In the genomic region with DNA sequence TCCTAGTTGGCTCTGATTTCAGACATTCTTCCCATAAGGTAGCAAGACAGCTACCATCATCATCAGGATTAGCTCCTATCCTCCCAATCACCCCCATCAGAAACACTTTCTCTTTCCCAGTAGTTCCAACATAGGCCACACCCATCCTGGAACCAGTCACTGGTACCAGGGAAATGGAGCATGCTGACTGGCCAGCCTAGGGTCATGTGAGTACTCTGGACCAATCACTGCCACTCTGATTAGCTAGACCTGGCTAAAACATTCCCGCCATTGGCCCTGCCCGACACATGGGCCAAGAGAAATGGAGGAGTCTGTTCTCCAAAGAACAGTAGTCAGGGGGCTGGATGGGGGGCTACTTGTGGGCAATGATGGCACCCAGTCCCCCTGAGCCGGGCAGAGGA, we compare ENCODE assay signal across 18 cellular contexts. TPM values are rescaled to one million over a fixed set of nuclear protein-coding genes. Genes with fewer than 3 reads are reported as not detected.
DNase-seq lines count a peak whose midpoint lies in the region; ATAC-seq and TF ChIP-seq lines count a peak whose summit lies in the region.
"Had no signal": no experiment of that assay in that cellular context is flagged by ENCODE, and none has a peak within 500 bp of the region (broad histone marks: within the 10 kb centered on the region; RNA-seq: fewer than 3 reads in every experiment).

No MANE protein-coding gene starts in this region.

- H3K27ac Mint-ChIP-seq in activated CD4-positive, alpha-beta T cell treated with anti-CD3 and anti-CD28 coated beads for 36 hours = peak overlapping the region; percentile 40
- peak overlapping the region; percentile 98 for H3K27ac Mint-ChIP-seq in stimulated activated effector memory CD8-positive, alpha-beta T cell treated with anti-CD3 and anti-CD28 coated beads, Interleukin-12 subunit alpha, Interleukin-12 subunit beta, amount 100 ng/mL, for 72 hours
- H3K27ac Mint-ChIP-seq: activated CD4-positive, alpha-beta memory T cell treated with anti-CD3 and anti-CD28 coated beads, Interleukin-2, amount 10 ng/mL, durations not matched to agents 7 days and 5 days; T-helper 2 cell treated with Interferon-gamma antibody and Interleukin-4, amounts not matched to agents 5 μg/mL and 100 μg/mL, for 36 hours had no signal

- ATAC-seq in activated CD4-positive, alpha-beta T cell treated with anti-CD3 and anti-CD28 coated beads for 36 hours = no peak
- ATAC-seq in stimulated activated effector memory CD8-positive, alpha-beta T cell treated with anti-CD3 and anti-CD28 coated beads, Interleukin-12 subunit alpha, Interleukin-12 subunit beta, amount 100 ng/mL, for 72 hours = no peak
- ATAC-seq in GM21786 (IDR thresholded peaks at IDR 0.05; ENCODE audit: unreplicated experiment) (no peak), mucosa of descending colon (no peak)

- no peak for TF ChIP-seq RAD21 in Ishikawa (IDR thresholded peaks at IDR 0.05; ENCODE audit: low read depth)

- no peak for TF ChIP-seq POLR2A in esophagus muscularis mucosa (IDR thresholded peaks at IDR 0.05; ENCODE audit: low read depth)

- H3K36me3 Mint-ChIP-seq in activated CD4-positive, alpha-beta T cell treated with anti-CD3 and anti-CD28 coated beads for 36 hours (ENCODE audit: low read depth) = no peaks in the 10 kb centered on the region
- H3K36me3 Mint-ChIP-seq in stimulated activated effector memory CD8-positive, alpha-beta T cell treated with anti-CD3 and anti-CD28 coated beads, Interleukin-12 subunit alpha, Interleukin-12 subunit beta, amount 100 ng/mL, for 72 hours = no peaks in the 10 kb centered on the region

- no peak for TF ChIP-seq EP300 in Ishikawa (IDR thresholded peaks at IDR 0.05; ENCODE audit: borderline replicate concordance)
- no peak for TF ChIP-seq EP300 in esophagus muscularis mucosa (IDR thresholded peaks at IDR 0.05)

- H3K27me3 ChIP-seq in esophagus muscularis mucosa = no peaks in the 10 kb centered on the region
- H3K27me3 ChIP-seq: thyroid gland had no signal

- H3K4me3 ChIP-seq in esophagus muscularis mucosa (no peak overlapping the region), mucosa of descending colon (no peak overlapping the region)
- H3K4me3 ChIP-seq: thyroid gland had no signal

- intact Hi-C loops in activated CD4-positive, alpha-beta T cell treated with anti-CD3 and anti-CD28 coated beads for 36 hours (cut with DNase I, micrococcal nuclease) = no loop called here
- intact Hi-C loops in esophagus muscularis mucosa (cut with DNase I) = no loop called here
- intact Hi-C loops in mucosa of descending colon (cut with DNase I, micrococcal nuclease) = no loop called here

- H3K4me1 Mint-ChIP-seq in activated CD4-positive, alpha-beta T cell treated with anti-CD3 and anti-CD28 coated beads for 36 hours = peaks cover 34% of the 10 kb centered on the region
- H3K4me1 Mint-ChIP-seq in stimulated activated effector memory CD8-positive, alpha-beta T cell treated with anti-CD3 and anti-CD28 coated beads, Interleukin-12 subunit alpha, Interleukin-12 subunit beta, amount 100 ng/mL, for 72 hours = peaks cover 39% of the 10 kb centered on the region

- peaks cover 28 to 54% (median 39%) of the 10 kb centered on the region in 4 donors for H3K4me1 ChIP-seq in esophagus muscularis mucosa
- peaks cover 22% of the 10 kb centered on the region for H3K4me1 ChIP-seq in mucosa of descending colon (ENCODE audit: low read depth)

- no peak overlapping the region for H3K4me3 Mint-ChIP-seq in activated CD4-positive, alpha-beta T cell treated with anti-CD3 and anti-CD28 coated beads for 36 hours
- H3K4me3 Mint-ChIP-seq in stimulated activated effector memory CD8-positive, alpha-beta T cell treated with anti-CD3 and anti-CD28 coated beads, Interleukin-12 subunit alpha, Interleukin-12 subunit beta, amount 100 ng/mL, for 72 hours = no peak overlapping the region
- H3K4me3 Mint-ChIP-seq: activated CD4-positive, alpha-beta memory T cell treated with anti-CD3 and anti-CD28 coated beads, Interleukin-2, amount 10 ng/mL, durations not matched to agents 7 days and 5 days; T-helper 2 cell treated with Interferon-gamma antibody and Interleukin-4, amounts not matched to agents 5 μg/mL and 100 μg/mL, for 36 hours had no signal

- H3K9me3 Mint-ChIP-seq in activated CD4-positive, alpha-beta T cell treated with anti-CD3 and anti-CD28 coated beads for 36 hours (ENCODE audit: low read depth) = no peaks in the 10 kb centered on the region
- H3K9me3 Mint-ChIP-seq in stimulated activated effector memory CD8-positive, alpha-beta T cell treated with anti-CD3 and anti-CD28 coated beads, Interleukin-12 subunit alpha, Interleukin-12 subunit beta, amount 100 ng/mL, for 72 hours = no peaks in the 10 kb centered on the region
- H3K9me3 Mint-ChIP-seq: activated CD4-positive, alpha-beta memory T cell treated with anti-CD3 and anti-CD28 coated beads, Interleukin-2, amount 10 ng/mL, durations not matched to agents 7 days and 5 days; T-helper 2 cell treated with Interferon-gamma antibody and Interleukin-4, amounts not matched to agents 5 μg/mL and 100 μg/mL, for 36 hours had no signal

- no peaks in the 10 kb centered on the region for H3K27me3 Mint-ChIP-seq in activated CD4-positive, alpha-beta T cell treated with anti-CD3 and anti-CD28 coated beads for 36 hours
- H3K27me3 Mint-ChIP-seq: activated CD4-positive, alpha-beta memory T cell treated with anti-CD3 and anti-CD28 coated beads, Interleukin-2, amount 10 ng/mL, durations not matched to agents 7 days and 5 days had no signal

- H3K27ac ChIP-seq in esophagus muscularis mucosa (replicated peaks in 1 of 4) = peak overlapping the region in 3 of 4 donors; percentile 25 to 73 (median 41)
- H3K27ac ChIP-seq: KMS-11 had no signal

- TF ChIP-seq CTCF in esophagus muscularis mucosa (IDR thresholded peaks at IDR 0.05) (no peak), mucosa of descending colon (IDR thresholded peaks at IDR 0.05) (no peak)

- WGBS in esophagus muscularis mucosa = 92% methylated on average over 2 of the region's 3 CpGs

- CTCF ChIA-PET in activated CD4-positive, alpha-beta T cell treated with anti-CD3 and anti-CD28 coated beads for 36 hours (lab: Charles Lee) = interaction anchor here (0.7 to 6.2 kb wide), 6 partner anchors 9 to 331 kb away, joined by 3 to 62 read pairs (median 6); no protein-coding TSS in a partner anchor

- H3K9me3 ChIP-seq in esophagus muscularis mucosa = no peaks in the 10 kb centered on the region
- no peaks in the 10 kb centered on the region for H3K9me3 ChIP-seq in mucosa of descending colon
- H3K9me3 ChIP-seq: thyroid gland had no signal

- POLR2A ChIA-PET in activated CD4-positive, alpha-beta T cell treated with anti-CD3 and anti-CD28 coated beads for 36 hours (lab: Charles Lee) = no interaction called here

- DNase-seq in activated CD4-positive, alpha-beta T cell treated with anti-CD3 and anti-CD28 coated beads for 36 hours = peak; percentile 31
- DNase-seq in activated CD4-positive, alpha-beta T cell treated with anti-CD3 and anti-CD28 coated beads, Interleukin-2, amount 50 U/mL, for 1 hour = no peak
- DNase-seq in esophagus muscularis mucosa (ENCODE audit: extremely low spot score) (no peak), NCI-H1694 (lab: John Stamatoyannopoulos, UW) (no peak), mucosa of descending colon (no peak)
- DNase-seq in stimulated activated effector memory CD8-positive, alpha-beta T cell treated with anti-CD3 and anti-CD28 coated beads, Interleukin-12 subunit alpha, Interleukin-12 subunit beta, amount 100 ng/mL, for 72 hours (ENCODE audit: low spot score in 2 of 2) = no peak
- DNase-seq: activated CD4-positive, alpha-beta memory T cell treated with anti-CD3 and anti-CD28 coated beads, Interleukin-2, amount 10 ng/mL, durations not matched to agents 7 days and 5 days; activated naive CD4-positive, alpha-beta T cell treated with anti-CD3 and anti-CD28 coated beads, Interleukin-2, amount 50 U/mL, for 16 hours; DMS79; NCI-H2107; small intestine; thyroid gland had no signal

- no peaks in the 10 kb centered on the region for H3K36me3 ChIP-seq in esophagus muscularis mucosa
- H3K36me3 ChIP-seq in mucosa of descending colon (ENCODE audit: low read depth) = no peaks in the 10 kb centered on the region
- H3K36me3 ChIP-seq: thyroid gland had no signal

TF ChIP-seq in Ishikawa, 13 proteins besides CTCF, POLR2A, EP300 and RAD21:
- TF ChIP-seq TCF12 (IDR thresholded peaks at IDR 0.05; ENCODE audit: low read depth) (no peak), EGR1 (IDR thresholded peaks at IDR 0.05) (no peak), YY1 (IDR thresholded peaks at IDR 0.05; ENCODE audit: low read depth) (no peak), FOXM1 (IDR thresholded peaks at IDR 0.05; ENCODE audit: borderline replicate concordance, low read depth) (no peak), MAX (IDR thresholded peaks at IDR 0.05) (peak; percentile 66), CEBPB (IDR thresholded peaks at IDR 0.05) (no peak), USF1 (IDR thresholded peaks at IDR 0.05) (peak; percentile 71), NFIC (IDR thresholded peaks at IDR 0.05) (no peak)

RNA-seq across cellular contexts. Expression of gene EFCC1, which starts 12.4 kb away (rescaled TPM):
- total RNA-seq in activated CD4-positive, alpha-beta T cell treated with anti-CD3 and anti-CD28 coated beads for 36 hours = under 1 TPM; 0.19 to 0.39 TPM
- total RNA-seq in esophagus muscularis mucosa = 10 to 100 TPM in 1 of 4 donors, 1 to 10 TPM in 3; 5.8 to 15.8 (median 7.9) TPM
- 10 to 100 TPM in 1 of 3 donors, 1 to 10 TPM in 2; 1.8 to 12.0 (median 3.6) TPM for total RNA-seq in mucosa of descending colon
- total RNA-seq: activated CD4-positive, alpha-beta memory T cell treated with anti-CD3 and anti-CD28 coated beads, Interleukin-2, amount 10 ng/mL, durations not matched to agents 7 days and 5 days; fibroblast of lung had no signal

RNA-seq across cellular contexts. Expression of gene CFAP92, which starts 19.6 kb away (rescaled TPM):
- under 1 TPM; 0.64 to 0.88 TPM for total RNA-seq in activated CD4-positive, alpha-beta T cell treated with anti-CD3 and anti-CD28 coated beads for 36 hours
- total RNA-seq in esophagus muscularis mucosa (1 to 10 TPM in 1 of 4 donors, under 1 TPM in 3; 0.19 to 1.2 (median 0.47) TPM), mucosa of descending colon (1 to 10 TPM; 1.1 to 1.5 (median 1.3) TPM)
- total RNA-seq: fibroblast of lung had no signal

RNA-seq across cellular contexts. Expression of gene GP9, which starts 47.1 kb away (rescaled TPM):
- total RNA-seq in activated CD4-positive, alpha-beta T cell treated with anti-CD3 and anti-CD28 coated beads for 36 hours = not detected
- total RNA-seq in esophagus muscularis mucosa (under 1 TPM in 1 of 4 donors, not detected in 3; 0.50 TPM), mucosa of descending colon (under 1 TPM in 1 of 3 donors, not detected in 2; 0.90 TPM)
- total RNA-seq: activated CD4-positive, alpha-beta memory T cell treated with anti-CD3 and anti-CD28 coated beads, Interleukin-2, amount 10 ng/mL, durations not matched to agents 7 days and 5 days; cerebellum; fibroblast of lung; thyroid gland had no signal
